1 cellular context compared by ENCODE assay signal in genomic region chr13:27171244-27171829, GRCh38.
TF ChIP-seq lines count a peak whose summit lies in the region.

A gene with protein sequence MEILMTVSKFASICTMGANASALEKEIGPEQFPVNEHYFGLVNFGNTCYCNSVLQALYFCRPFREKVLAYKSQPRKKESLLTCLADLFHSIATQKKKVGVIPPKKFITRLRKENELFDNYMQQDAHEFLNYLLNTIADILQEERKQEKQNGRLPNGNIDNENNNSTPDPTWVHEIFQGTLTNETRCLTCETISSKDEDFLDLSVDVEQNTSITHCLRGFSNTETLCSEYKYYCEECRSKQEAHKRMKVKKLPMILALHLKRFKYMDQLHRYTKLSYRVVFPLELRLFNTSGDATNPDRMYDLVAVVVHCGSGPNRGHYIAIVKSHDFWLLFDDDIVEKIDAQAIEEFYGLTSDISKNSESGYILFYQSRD (minus strand): TSS chr13:27171811. CDS start chr13:27171639, 172 bp downstream.

TF ChIP-seq in SK-N-SH treated with all-trans-retinoic acid at 6 μM for 48 hours, 23 proteins besides CTCF, POLR2A, EP300 and RAD21 (continued from another document):
- TF ChIP-seq ZNF565 (CRISPR knock-in tag; conservative IDR thresholded peaks at IDR 0.05; ENCODE audit: low read depth) (no peak), ISL1 (CRISPR knock-in tag; IDR thresholded peaks at IDR 0.05) (no peak)
